Comparison of ENCODE assay signal across 13 cellular contexts in the genomic region with DNA sequence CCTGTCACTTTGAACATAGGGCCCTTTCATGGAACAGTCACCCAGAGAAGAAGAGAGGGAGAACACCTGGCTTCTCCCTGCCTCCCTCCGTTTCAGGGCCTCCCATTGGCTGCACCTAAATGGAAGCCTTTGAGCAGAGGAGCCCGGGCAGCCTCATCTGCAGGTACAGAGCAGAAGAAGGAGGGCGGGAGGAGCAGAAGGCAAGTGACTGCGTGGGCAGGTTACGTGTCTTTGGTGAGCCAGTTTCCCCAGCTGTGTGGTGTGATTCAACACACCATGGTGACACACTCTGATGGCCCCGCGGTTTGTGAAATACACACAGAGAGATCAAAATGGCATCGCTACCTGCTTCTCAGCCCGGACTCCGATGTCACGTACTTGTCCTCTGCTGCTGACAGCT.
DNase-seq lines count a peak whose midpoint lies in the region.
"Had no signal": no experiment of that assay in that cellular context is flagged by ENCODE, and none has a peak within 500 bp of the region (broad histone marks: within the 10 kb centered on the region; RNA-seq: fewer than 3 reads in every experiment).

No MANE protein-coding gene starts in this region.

- intact Hi-C loops in head of caudate nucleus (cut with DNase I), result no loop called here

- DNase-seq in DMS53 (lab: John Stamatoyannopoulos, UW), result peak; percentile 43
- no peak for DNase-seq in DMS53 treated with DMSO at 0.1 percent for 48 hours (lab: John Stamatoyannopoulos, UW; ENCODE audit: unreplicated experiment)
- DNase-seq in RKO (ENCODE audit: low spot score), result peak; percentile 9
- DNase-seq in head of caudate nucleus, result peak in 31 of 42 donors; percentile 29 to 90 (median 67)
- peak; percentile 34 for DNase-seq in putamen (ENCODE audit: low spot score)
- DNase-seq in activated gamma-delta T cell (lab: John Stamatoyannopoulos, UW), result no peak
- no peak for DNase-seq in OCI-M1 (lab: John Stamatoyannopoulos, UW)
- DNase-seq: AML-193; Caco-2; CD4-positive, alpha-beta T cell; DND-41; EL; H9 had no signal

Comparison
In these comparisons a context has a peak if more than half of its experiments do, and no peak if none do; other contexts are left out.
1. DNase-seq: peak in DMS53 (single experiment), RKO (single experiment), head of caudate nucleus (31 of 42) and putamen (single experiment); none in DMS53 treated with DMSO at 0.1 percent for 48 hours (single experiment), activated gamma-delta T cell (single experiment) and OCI-M1 (single experiment).